1 cellular context compared by ENCODE assay signal in the genomic region with DNA sequence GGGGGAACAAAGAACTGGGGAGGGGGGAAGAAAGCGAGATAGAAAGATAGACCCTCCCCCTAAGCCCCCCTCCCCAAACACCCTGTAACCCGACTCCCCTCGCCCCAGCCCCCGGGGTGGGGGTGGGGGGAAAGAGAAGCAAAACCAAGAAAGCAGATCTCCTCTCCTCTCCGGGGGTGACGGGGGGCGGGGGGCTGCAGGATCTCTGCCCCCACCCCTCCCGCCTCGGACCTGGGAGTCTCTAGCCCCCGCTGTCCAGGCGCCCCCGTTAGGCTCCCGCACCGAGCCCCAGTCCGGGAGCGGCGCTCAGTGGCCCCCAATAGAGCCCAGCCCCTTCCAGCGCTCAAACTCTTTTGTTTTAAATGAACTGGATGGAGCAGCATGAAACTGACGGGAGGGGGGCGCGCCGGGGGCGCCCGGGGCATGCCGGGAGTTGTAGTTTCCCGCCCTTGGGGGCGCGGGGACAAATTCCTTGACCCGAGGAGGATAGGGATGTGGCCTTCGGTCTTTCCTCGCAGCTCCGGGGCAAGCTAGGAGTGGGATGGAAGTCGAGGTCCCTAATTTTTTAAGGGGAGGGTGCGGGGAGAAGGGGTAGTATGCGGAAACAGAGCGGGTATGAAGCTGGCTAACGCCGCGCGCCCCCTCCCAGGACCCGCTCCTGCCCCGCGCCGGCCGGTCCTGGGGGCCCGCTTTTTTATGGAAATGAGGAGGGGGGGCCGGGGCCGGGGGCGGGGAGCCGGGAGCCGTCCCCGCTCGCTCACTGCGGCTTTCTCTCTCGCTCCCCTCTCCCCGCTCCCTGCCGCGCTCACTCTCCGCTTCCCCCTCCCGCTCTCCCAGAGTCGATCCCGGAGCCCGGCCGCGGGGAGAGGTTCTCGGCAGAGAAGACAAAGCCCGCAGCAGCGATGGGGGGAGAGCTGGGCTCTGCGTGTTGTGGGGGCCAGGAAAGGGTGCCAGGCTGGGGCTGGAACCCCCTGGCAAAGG.
A peak's percentile ranks its signal among the peaks of the same experiment; 100 is the strongest.
TF ChIP-seq lines count a peak whose summit lies in the region.

A gene with protein sequence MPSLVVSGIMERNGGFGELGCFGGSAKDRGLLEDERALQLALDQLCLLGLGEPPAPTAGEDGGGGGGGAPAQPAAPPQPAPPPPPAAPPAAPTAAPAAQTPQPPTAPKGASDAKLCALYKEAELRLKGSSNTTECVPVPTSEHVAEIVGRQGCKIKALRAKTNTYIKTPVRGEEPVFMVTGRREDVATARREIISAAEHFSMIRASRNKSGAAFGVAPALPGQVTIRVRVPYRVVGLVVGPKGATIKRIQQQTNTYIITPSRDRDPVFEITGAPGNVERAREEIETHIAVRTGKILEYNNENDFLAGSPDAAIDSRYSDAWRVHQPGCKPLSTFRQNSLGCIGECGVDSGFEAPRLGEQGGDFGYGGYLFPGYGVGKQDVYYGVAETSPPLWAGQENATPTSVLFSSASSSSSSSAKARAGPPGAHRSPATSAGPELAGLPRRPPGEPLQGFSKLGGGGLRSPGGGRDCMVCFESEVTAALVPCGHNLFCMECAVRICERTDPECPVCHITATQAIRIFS (minus strand): TSS at position 355 of the 981 bp plus-strand sequence. CDS start 467 bp downstream, outside the sequence.

TF ChIP-seq in HepG2, 621 proteins besides CTCF, POLR2A, EP300 and RAD21 (continued from another document and continues in another):
- TF ChIP-seq, protein P1, sequence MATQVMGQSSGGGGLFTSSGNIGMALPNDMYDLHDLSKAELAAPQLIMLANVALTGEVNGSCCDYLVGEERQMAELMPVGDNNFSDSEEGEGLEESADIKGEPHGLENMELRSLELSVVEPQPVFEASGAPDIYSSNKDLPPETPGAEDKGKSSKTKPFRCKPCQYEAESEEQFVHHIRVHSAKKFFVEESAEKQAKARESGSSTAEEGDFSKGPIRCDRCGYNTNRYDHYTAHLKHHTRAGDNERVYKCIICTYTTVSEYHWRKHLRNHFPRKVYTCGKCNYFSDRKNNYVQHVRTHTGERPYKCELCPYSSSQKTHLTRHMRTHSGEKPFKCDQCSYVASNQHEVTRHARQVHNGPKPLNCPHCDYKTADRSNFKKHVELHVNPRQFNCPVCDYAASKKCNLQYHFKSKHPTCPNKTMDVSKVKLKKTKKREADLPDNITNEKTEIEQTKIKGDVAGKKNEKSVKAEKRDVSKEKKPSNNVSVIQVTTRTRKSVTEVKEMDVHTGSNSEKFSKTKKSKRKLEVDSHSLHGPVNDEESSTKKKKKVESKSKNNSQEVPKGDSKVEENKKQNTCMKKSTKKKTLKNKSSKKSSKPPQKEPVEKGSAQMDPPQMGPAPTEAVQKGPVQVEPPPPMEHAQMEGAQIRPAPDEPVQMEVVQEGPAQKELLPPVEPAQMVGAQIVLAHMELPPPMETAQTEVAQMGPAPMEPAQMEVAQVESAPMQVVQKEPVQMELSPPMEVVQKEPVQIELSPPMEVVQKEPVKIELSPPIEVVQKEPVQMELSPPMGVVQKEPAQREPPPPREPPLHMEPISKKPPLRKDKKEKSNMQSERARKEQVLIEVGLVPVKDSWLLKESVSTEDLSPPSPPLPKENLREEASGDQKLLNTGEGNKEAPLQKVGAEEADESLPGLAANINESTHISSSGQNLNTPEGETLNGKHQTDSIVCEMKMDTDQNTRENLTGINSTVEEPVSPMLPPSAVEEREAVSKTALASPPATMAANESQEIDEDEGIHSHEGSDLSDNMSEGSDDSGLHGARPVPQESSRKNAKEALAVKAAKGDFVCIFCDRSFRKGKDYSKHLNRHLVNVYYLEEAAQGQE (IDR thresholded peaks at IDR 0.05; ENCODE audit: borderline replicate concordance in 1 of 2, low read depth in 1 of 2, low read length in 2 of 2), result no peak
- TF ChIP-seq ZNF563 (CRISPR knock-in tag; IDR thresholded peaks at IDR 0.05) (peak; percentile 26; the same call in 1 of the 2 replicates), ZNF460 (CRISPR knock-in tag; IDR thresholded peaks at IDR 0.05; ENCODE audit: borderline replicate concordance) (no peak), FOXA3 (CRISPR knock-in tag; IDR thresholded peaks at IDR 0.05) (no peak), RARA (CRISPR knock-in tag; IDR thresholded peaks at IDR 0.05) (no peak), ZNF816 (CRISPR knock-in tag; IDR thresholded peaks at IDR 0.05; ENCODE audit: borderline replicate concordance) (peak; percentile 56; the same call in 1 of the 2 replicates), ZNF589 (CRISPR knock-in tag; conservative IDR thresholded peaks at IDR 0.05) (no peak), ZFP41 (CRISPR knock-in tag; IDR thresholded peaks at IDR 0.05; ENCODE audit: borderline replicate concordance) (no peak), ISX (CRISPR knock-in tag; conservative IDR thresholded peaks at IDR 0.05) (no peak), PHF21A (CRISPR knock-in tag; IDR thresholded peaks at IDR 0.05) (peak; percentile 73), NONO (IDR thresholded peaks at IDR 0.05) (no peak), NONO (CRISPR knock-in tag; conservative IDR thresholded peaks at IDR 0.05) (peak; percentile 55), ZNF619 (CRISPR knock-in tag; IDR thresholded peaks at IDR 0.05) (no peak), ZNF510 (CRISPR knock-in tag; IDR thresholded peaks at IDR 0.05; ENCODE audit: low read depth) (no peak), NCOA1 (CRISPR knock-in tag; IDR thresholded peaks at IDR 0.05) (no peak), ZNF224 (CRISPR knock-in tag; IDR thresholded peaks at IDR 0.05) (no peak), KLF13 (CRISPR knock-in tag; IDR thresholded peaks at IDR 0.05) (no peak), ZEB1 (IDR thresholded peaks at IDR 0.05; ENCODE audit: insufficient replicate concordance, low read depth) (no peak), IRF2 (CRISPR knock-in tag; IDR thresholded peaks at IDR 0.05) (peak; percentile 56; the same call in 1 of the 2 replicates), ZNF75D (CRISPR knock-in tag; IDR thresholded peaks at IDR 0.05; ENCODE audit: borderline replicate concordance) (no peak), MAZ (IDR thresholded peaks at IDR 0.05; ENCODE audit: borderline replicate concordance, low read depth, low read length) (peak; percentile 95), MAZ (CRISPR knock-in tag; IDR thresholded peaks at IDR 0.05; ENCODE audit: low read depth) (peak; percentile 47; the same call in 1 of the 2 replicates), CBFB (CRISPR knock-in tag; IDR thresholded peaks at IDR 0.05) (no peak; the same call in 1 of the 2 replicates), SALL1 (CRISPR knock-in tag; IDR thresholded peaks at IDR 0.05) (no peak), EED (CRISPR knock-in tag; IDR thresholded peaks at IDR 0.05) (no peak), ZNF878 (CRISPR knock-in tag; IDR thresholded peaks at IDR 0.05) (no peak), HMGA1 (CRISPR knock-in tag; conservative IDR thresholded peaks at IDR 0.05) (no peak)
- TF ChIP-seq, protein P2, sequence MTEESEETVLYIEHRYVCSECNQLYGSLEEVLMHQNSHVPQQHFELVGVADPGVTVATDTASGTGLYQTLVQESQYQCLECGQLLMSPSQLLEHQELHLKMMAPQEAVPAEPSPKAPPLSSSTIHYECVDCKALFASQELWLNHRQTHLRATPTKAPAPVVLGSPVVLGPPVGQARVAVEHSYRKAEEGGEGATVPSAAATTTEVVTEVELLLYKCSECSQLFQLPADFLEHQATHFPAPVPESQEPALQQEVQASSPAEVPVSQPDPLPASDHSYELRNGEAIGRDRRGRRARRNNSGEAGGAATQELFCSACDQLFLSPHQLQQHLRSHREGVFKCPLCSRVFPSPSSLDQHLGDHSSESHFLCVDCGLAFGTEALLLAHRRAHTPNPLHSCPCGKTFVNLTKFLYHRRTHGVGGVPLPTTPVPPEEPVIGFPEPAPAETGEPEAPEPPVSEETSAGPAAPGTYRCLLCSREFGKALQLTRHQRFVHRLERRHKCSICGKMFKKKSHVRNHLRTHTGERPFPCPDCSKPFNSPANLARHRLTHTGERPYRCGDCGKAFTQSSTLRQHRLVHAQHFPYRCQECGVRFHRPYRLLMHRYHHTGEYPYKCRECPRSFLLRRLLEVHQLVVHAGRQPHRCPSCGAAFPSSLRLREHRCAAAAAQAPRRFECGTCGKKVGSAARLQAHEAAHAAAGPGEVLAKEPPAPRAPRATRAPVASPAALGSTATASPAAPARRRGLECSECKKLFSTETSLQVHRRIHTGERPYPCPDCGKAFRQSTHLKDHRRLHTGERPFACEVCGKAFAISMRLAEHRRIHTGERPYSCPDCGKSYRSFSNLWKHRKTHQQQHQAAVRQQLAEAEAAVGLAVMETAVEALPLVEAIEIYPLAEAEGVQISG (CRISPR knock-in tag; IDR thresholded peaks at IDR 0.05), result peak; percentile 84
- TF ChIP-seq, protein P3, sequence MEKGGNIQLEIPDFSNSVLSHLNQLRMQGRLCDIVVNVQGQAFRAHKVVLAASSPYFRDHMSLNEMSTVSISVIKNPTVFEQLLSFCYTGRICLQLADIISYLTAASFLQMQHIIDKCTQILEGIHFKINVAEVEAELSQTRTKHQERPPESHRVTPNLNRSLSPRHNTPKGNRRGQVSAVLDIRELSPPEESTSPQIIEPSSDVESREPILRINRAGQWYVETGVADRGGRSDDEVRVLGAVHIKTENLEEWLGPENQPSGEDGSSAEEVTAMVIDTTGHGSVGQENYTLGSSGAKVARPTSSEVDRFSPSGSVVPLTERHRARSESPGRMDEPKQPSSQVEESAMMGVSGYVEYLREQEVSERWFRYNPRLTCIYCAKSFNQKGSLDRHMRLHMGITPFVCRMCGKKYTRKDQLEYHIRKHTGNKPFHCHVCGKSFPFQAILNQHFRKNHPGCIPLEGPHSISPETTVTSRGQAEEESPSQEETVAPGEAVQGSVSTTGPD (CRISPR knock-in tag; IDR thresholded peaks at IDR 0.05), result no peak
- TF ChIP-seq, protein P4, sequence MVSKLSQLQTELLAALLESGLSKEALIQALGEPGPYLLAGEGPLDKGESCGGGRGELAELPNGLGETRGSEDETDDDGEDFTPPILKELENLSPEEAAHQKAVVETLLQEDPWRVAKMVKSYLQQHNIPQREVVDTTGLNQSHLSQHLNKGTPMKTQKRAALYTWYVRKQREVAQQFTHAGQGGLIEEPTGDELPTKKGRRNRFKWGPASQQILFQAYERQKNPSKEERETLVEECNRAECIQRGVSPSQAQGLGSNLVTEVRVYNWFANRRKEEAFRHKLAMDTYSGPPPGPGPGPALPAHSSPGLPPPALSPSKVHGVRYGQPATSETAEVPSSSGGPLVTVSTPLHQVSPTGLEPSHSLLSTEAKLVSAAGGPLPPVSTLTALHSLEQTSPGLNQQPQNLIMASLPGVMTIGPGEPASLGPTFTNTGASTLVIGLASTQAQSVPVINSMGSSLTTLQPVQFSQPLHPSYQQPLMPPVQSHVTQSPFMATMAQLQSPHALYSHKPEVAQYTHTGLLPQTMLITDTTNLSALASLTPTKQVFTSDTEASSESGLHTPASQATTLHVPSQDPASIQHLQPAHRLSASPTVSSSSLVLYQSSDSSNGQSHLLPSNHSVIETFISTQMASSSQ (IDR thresholded peaks at IDR 0.05; ENCODE audit: low read depth), result 0 out of 2 replicates have a peak, but pooled peaks have one; percentile 43
- TF ChIP-seq, protein P4 (CRISPR knock-in tag; IDR thresholded peaks at IDR 0.05; ENCODE audit: borderline replicate concordance), result no peak
- TF ChIP-seq, protein P5, sequence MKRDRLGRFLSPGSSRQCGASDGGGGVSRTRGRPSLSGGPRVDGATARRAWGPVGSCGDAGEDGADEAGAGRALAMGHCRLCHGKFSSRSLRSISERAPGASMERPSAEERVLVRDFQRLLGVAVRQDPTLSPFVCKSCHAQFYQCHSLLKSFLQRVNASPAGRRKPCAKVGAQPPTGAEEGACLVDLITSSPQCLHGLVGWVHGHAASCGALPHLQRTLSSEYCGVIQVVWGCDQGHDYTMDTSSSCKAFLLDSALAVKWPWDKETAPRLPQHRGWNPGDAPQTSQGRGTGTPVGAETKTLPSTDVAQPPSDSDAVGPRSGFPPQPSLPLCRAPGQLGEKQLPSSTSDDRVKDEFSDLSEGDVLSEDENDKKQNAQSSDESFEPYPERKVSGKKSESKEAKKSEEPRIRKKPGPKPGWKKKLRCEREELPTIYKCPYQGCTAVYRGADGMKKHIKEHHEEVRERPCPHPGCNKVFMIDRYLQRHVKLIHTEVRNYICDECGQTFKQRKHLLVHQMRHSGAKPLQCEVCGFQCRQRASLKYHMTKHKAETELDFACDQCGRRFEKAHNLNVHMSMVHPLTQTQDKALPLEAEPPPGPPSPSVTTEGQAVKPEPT (CRISPR knock-in tag; IDR thresholded peaks at IDR 0.05; ENCODE audit: low read depth), result no peak
- TF ChIP-seq, protein P6, sequence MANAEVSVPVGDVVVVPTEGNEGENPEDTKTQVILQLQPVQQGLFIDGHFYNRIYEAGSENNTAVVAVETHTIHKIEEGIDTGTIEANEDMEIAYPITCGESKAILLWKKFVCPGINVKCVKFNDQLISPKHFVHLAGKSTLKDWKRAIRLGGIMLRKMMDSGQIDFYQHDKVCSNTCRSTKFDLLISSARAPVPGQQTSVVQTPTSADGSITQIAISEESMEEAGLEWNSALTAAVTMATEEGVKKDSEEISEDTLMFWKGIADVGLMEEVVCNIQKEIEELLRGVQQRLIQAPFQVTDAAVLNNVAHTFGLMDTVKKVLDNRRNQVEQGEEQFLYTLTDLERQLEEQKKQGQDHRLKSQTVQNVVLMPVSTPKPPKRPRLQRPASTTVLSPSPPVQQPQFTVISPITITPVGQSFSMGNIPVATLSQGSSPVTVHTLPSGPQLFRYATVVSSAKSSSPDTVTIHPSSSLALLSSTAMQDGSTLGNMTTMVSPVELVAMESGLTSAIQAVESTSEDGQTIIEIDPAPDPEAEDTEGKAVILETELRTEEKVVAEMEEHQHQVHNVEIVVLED (CRISPR knock-in tag; IDR thresholded peaks at IDR 0.05; ENCODE audit: borderline replicate concordance), result peak; percentile 55; the same call in 1 of the 2 replicates
- TF ChIP-seq, protein P7, sequence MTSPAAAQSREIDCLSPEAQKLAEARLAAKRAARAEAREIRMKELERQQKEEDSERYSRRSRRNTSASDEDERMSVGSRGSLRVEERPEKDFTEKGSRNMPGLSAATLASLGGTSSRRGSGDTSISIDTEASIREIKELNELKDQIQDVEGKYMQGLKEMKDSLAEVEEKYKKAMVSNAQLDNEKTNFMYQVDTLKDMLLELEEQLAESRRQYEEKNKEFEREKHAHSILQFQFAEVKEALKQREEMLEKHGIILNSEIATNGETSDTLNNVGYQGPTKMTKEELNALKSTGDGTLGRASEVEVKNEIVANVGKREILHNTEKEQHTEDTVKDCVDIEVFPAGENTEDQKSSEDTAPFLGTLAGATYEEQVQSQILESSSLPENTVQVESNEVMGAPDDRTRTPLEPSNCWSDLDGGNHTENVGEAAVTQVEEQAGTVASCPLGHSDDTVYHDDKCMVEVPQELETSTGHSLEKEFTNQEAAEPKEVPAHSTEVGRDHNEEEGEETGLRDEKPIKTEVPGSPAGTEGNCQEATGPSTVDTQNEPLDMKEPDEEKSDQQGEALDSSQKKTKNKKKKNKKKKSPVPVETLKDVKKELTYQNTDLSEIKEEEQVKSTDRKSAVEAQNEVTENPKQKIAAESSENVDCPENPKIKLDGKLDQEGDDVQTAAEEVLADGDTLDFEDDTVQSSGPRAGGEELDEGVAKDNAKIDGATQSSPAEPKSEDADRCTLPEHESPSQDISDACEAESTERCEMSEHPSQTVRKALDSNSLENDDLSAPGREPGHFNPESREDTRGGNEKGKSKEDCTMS (CRISPR knock-in tag; conservative IDR thresholded peaks at IDR 0.05), result no peak
